In the genomic region with DNA sequence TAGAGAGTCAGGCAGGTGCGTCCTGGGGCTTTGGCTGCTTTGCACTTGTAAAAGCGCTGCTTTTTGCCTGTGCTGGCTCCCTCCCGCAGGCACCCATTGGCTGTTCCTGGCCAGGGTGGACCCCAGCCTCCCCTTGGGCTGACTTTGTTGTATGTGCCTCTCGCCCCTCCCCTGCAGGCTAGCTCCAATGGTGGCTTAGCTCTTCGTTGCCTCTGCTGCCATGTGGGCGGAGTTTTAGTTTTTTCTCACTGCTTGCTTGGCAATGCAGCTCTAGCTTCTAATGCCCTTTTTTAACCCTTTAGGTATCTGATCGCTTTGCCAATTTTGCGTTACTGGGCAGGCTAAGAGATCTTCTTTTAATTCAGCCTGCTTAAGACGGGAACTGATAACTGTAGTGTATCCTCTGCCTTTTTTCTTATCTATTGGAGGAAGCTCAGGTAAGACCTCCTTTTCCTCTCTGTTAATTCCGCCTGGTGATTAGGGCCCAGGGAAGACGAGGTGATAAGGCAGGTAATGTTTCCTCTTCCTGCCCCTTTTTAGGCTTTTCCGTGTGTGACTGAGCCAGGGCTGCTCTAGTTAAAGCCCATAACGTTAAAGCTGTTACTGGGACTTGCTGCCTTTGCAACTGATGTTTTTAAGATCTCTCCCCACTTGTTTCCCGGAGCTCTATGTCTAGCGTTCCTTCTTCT, we compare ENCODE assay signal across 8 cellular contexts. TPM values are rescaled to one million over a fixed set of nuclear protein-coding genes. Genes with fewer than 3 reads are reported as not detected.
DNase-seq lines count a peak whose midpoint lies in the region; ATAC-seq and TF ChIP-seq lines count a peak whose summit lies in the region.

No MANE protein-coding gene starts in this region.

- TF ChIP-seq CTCF in vagina (IDR thresholded peaks at IDR 0.05) = no peak
- TF ChIP-seq CTCF in GM13976 (IDR thresholded peaks at IDR 0.05; ENCODE audit: borderline replicate concordance, control extremely low read depth, extremely low read depth, insufficient read depth, missing control alignments) = no peak

- H3K27ac Mint-ChIP-seq in stimulated activated naive CD8-positive, alpha-beta T cell treated with anti-CD3 and anti-CD28 coated beads, Interleukin-15, amount 100 ng/mL, for 72 hours = no peak overlapping the region

- H3K27ac ChIP-seq in iPS-18a (ENCODE audit: low read length) (peak overlapping the region; percentile 43), vagina (no peak overlapping the region)

- H3K36me3 ChIP-seq in iPS-18a (ENCODE audit: control insufficient read depth, low read depth, low read length) (no peaks in the 10 kb centered on the region), vagina (no peaks in the 10 kb centered on the region)

- H3K4me3 ChIP-seq in iPS-18a (ENCODE audit: low read length) (peak overlapping the region; percentile 60), vagina (no peak overlapping the region)

- no peaks in the 10 kb centered on the region for H3K9me3 Mint-ChIP-seq in stimulated activated naive CD8-positive, alpha-beta T cell treated with anti-CD3 and anti-CD28 coated beads, Interleukin-15, amount 100 ng/mL, for 72 hours

- intact Hi-C loops in vagina (cut with DNase I) = no loop called here

- H3K9me3 ChIP-seq in iPS-18a (ENCODE audit: control insufficient read depth, low read depth, low read length) = no peaks in the 10 kb centered on the region
- H3K9me3 ChIP-seq in vagina = no peaks in the 10 kb centered on the region

- peaks cover 22% of the 10 kb centered on the region for H3K27me3 Mint-ChIP-seq in stimulated activated naive CD8-positive, alpha-beta T cell treated with anti-CD3 and anti-CD28 coated beads, Interleukin-15, amount 100 ng/mL, for 72 hours

- H3K4me3 Mint-ChIP-seq in stimulated activated naive CD8-positive, alpha-beta T cell treated with anti-CD3 and anti-CD28 coated beads, Interleukin-15, amount 100 ng/mL, for 72 hours = peak overlapping the region; percentile 42 to 57

- in situ Hi-C loops in GM13976 (cut with MboI; ENCODE audit: low sequenced_read_pairs, unreplicated experiment) = no loop called here

- peak overlapping the region; percentile 69 for H3K9ac ChIP-seq in iPS-18a (ENCODE audit: low read length)

- H3K4me1 ChIP-seq in iPS-18a (ENCODE audit: control insufficient read depth, low read depth, low read length) (peaks cover 44% of the 10 kb centered on the region), vagina (no peaks in the 10 kb centered on the region)

- no peak for TF ChIP-seq POLR2A in vagina (IDR thresholded peaks at IDR 0.05)

- peaks cover 25% of the 10 kb centered on the region for H3K4me1 Mint-ChIP-seq in stimulated activated naive CD8-positive, alpha-beta T cell treated with anti-CD3 and anti-CD28 coated beads, Interleukin-15, amount 100 ng/mL, for 72 hours

- peak; percentile 41 for DNase-seq in activated naive CD4-positive, alpha-beta T cell treated with anti-CD3 and anti-CD28 coated beads, Interleukin-2, amount 50 U/mL, for 16 hours
- no peak for DNase-seq in activated naive CD4-positive, alpha-beta T cell treated with Interleukin-2 at 50 U/mL for 16 hours
- DNase-seq in RPMI8226 = peak; percentile 41
- DNase-seq in stimulated activated naive CD8-positive, alpha-beta T cell treated with anti-CD3 and anti-CD28 coated beads, Interleukin-15, amount 100 ng/mL, for 72 hours = peak; percentile 18 to 28
- no peak for DNase-seq in HK-2 (ENCODE audit: unreplicated experiment)
- DNase-seq in vagina (ENCODE audit: extremely low spot score in 2 of 2) = no peak
- DNase-seq in GM13976 (ENCODE audit: low spot score) = no peak

- H3K27me3 ChIP-seq in iPS-18a (ENCODE audit: control insufficient read depth, insufficient read depth, low read length) (no peaks in the 10 kb centered on the region), vagina (no peaks in the 10 kb centered on the region)

- peak; percentile 65 for ATAC-seq in stimulated activated naive CD8-positive, alpha-beta T cell treated with anti-CD3 and anti-CD28 coated beads, Interleukin-15, amount 100 ng/mL, for 72 hours

RNA-seq across cellular contexts. Expression of gene GLYATL1, which starts 11.8 kb away (rescaled TPM):
- total RNA-seq in vagina = not detected

Comparison
In these comparisons a context has a peak if more than half of its experiments do, and no peak if none do; other contexts are left out.
1. DNase-seq: peak in activated naive CD4-positive, alpha-beta T cell treated with anti-CD3 and anti-CD28 coated beads, Interleukin-2, amount 50 U/mL, for 16 hours (single experiment), RPMI8226 (single experiment) and stimulated activated naive CD8-positive, alpha-beta T cell treated with anti-CD3 and anti-CD28 coated beads, Interleukin-15, amount 100 ng/mL, for 72 hours (2 of 2); none in activated naive CD4-positive, alpha-beta T cell treated with Interleukin-2 at 50 U/mL for 16 hours (single experiment), HK-2 (single experiment), vagina (0 of 2) and GM13976 (single experiment).